12 cellular contexts compared by ENCODE assay signal in genomic region chr4:89737888-89738287, GRCh38.
DNase-seq lines count a peak whose midpoint lies in the region; ATAC-seq lines count a peak whose summit lies in the region.
"Had no signal": no experiment of that assay in that cellular context is flagged by ENCODE, and none has a peak within 500 bp of the region (broad histone marks: within the 10 kb centered on the region; RNA-seq: fewer than 3 reads in every experiment).

No MANE protein-coding gene starts in this region.

- POLR2A ChIA-PET in activated CD4-positive, alpha-beta T cell treated with anti-CD3 and anti-CD28 coated beads, Interleukin-2, amount 10 ng/mL, durations not matched to agents 7 days and 5 days (lab: Charles Lee), result no interaction called here

- H3K27me3 Mint-ChIP-seq in activated CD4-positive, alpha-beta T cell treated with anti-CD3 and anti-CD28 coated beads, Interleukin-2, amount 10 ng/mL, durations not matched to agents 7 days and 5 days, result no peaks in the 10 kb centered on the region
- no peaks in the 10 kb centered on the region for H3K27me3 Mint-ChIP-seq in T-helper 17 cell
- H3K27me3 Mint-ChIP-seq: activated B cell treated with CpG ODN at 0.5 μM for 24 hours had no signal

- DNase-seq in H4 (ENCODE audit: low spot score) (peak; percentile 85), NCI-H2081 (lab: John Stamatoyannopoulos, UW) (peak; percentile 34 to 75), dedifferentiated amniotic fluid mesenchymal stem cell (ENCODE audit: extremely low spot score) (peak; percentile 74), pulmonary artery endothelial cell (ENCODE audit: low read depth, low spot score) (peak; percentile 15), OCI-M1 (lab: John Stamatoyannopoulos, UW) (no peak), T-helper 17 cell (no peak), NCI-H2107 (lab: John Stamatoyannopoulos, UW) (no peak)
- DNase-seq in activated CD4-positive, alpha-beta T cell treated with anti-CD3 and anti-CD28 coated beads, Interleukin-2, amount 10 ng/mL, durations not matched to agents 7 days and 5 days, result no peak
- DNase-seq: activated B cell treated with CpG ODN at 0.5 μM for 24 hours, midbrain, NCI-H2029 treated with DMSO at 0.1 percent for 48 hours, sigmoid colon had no signal

- no peaks in the 10 kb centered on the region for H3K4me1 Mint-ChIP-seq in activated CD4-positive, alpha-beta T cell treated with anti-CD3 and anti-CD28 coated beads, Interleukin-2, amount 10 ng/mL, durations not matched to agents 7 days and 5 days
- H3K4me1 Mint-ChIP-seq in T-helper 17 cell, result no peaks in the 10 kb centered on the region
- H3K4me1 Mint-ChIP-seq: activated B cell treated with CpG ODN at 0.5 μM for 24 hours had no signal

- no peak overlapping the region for H3K27ac Mint-ChIP-seq in activated CD4-positive, alpha-beta T cell treated with anti-CD3 and anti-CD28 coated beads, Interleukin-2, amount 10 ng/mL, durations not matched to agents 7 days and 5 days
- no peak overlapping the region for H3K27ac Mint-ChIP-seq in T-helper 17 cell
- H3K27ac Mint-ChIP-seq: activated B cell treated with CpG ODN at 0.5 μM for 24 hours had no signal

- no peaks in the 10 kb centered on the region for H3K36me3 Mint-ChIP-seq in activated CD4-positive, alpha-beta T cell treated with anti-CD3 and anti-CD28 coated beads, Interleukin-2, amount 10 ng/mL, durations not matched to agents 7 days and 5 days (ENCODE audit: low read depth)
- H3K36me3 Mint-ChIP-seq in T-helper 17 cell (ENCODE audit: low read depth), result no peaks in the 10 kb centered on the region

- CTCF ChIA-PET in activated CD4-positive, alpha-beta T cell treated with anti-CD3 and anti-CD28 coated beads, Interleukin-2, amount 10 ng/mL, durations not matched to agents 7 days and 5 days (lab: Charles Lee), result interaction anchor here (0.9 kb wide), 1 partner anchor 19 kb away, joined by 3 read pairs; no protein-coding TSS in a partner anchor

- H3K9me3 ChIP-seq in T-helper 17 cell (ENCODE audit: control insufficient read depth, low read length, poor library complexity, severe bottlenecking), result no peaks in the 10 kb centered on the region
- H3K9me3 ChIP-seq: sigmoid colon had no signal

- no peaks in the 10 kb centered on the region for H3K9me3 Mint-ChIP-seq in activated CD4-positive, alpha-beta T cell treated with anti-CD3 and anti-CD28 coated beads, Interleukin-2, amount 10 ng/mL, durations not matched to agents 7 days and 5 days
- H3K9me3 Mint-ChIP-seq: activated B cell treated with CpG ODN at 0.5 μM for 24 hours had no signal

- no peak for ATAC-seq in T-helper 17 cell

- no peak overlapping the region for H3K4me3 Mint-ChIP-seq in activated CD4-positive, alpha-beta T cell treated with anti-CD3 and anti-CD28 coated beads, Interleukin-2, amount 10 ng/mL, durations not matched to agents 7 days and 5 days
- no peak overlapping the region for H3K4me3 Mint-ChIP-seq in T-helper 17 cell
- H3K4me3 Mint-ChIP-seq: activated B cell treated with CpG ODN at 0.5 μM for 24 hours had no signal

Comparison
In these comparisons a context has a peak if more than half of its experiments do, and no peak if none do; other contexts are left out.
1. DNase-seq: peak in H4 (single experiment), NCI-H2081 (2 of 2), dedifferentiated amniotic fluid mesenchymal stem cell (single experiment) and pulmonary artery endothelial cell (single experiment); none in OCI-M1 (single experiment), activated CD4-positive, alpha-beta T cell treated with anti-CD3 and anti-CD28 coated beads, Interleukin-2, amount 10 ng/mL, durations not matched to agents 7 days and 5 days (single experiment), T-helper 17 cell (0 of 3) and NCI-H2107 (single experiment).